32 cellular contexts compared by ENCODE assay signal in the genomic region with DNA sequence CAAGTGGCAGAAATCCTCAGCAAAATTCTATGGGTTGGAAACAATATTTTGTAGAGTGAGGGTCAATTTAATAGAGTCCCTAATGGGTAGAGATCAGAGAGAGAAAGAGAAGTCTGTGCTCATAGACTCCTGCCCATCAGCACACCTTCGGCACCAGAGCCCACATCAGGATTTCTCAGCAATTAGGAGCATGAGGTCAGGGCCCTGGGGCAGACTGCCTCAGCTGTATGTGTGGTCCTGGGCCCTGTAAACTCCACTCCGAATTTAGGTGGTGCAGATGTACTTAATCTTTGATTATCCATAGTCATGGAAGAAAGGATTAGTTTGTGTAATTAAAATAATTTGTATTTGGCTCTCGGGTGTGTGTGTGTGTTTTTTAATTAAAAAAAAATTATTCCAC.
"Had no signal": no experiment of that assay in that cellular context is flagged by ENCODE, and none has a peak within 500 bp of the region (broad histone marks: within the 10 kb centered on the region; RNA-seq: fewer than 3 reads in every experiment).

No MANE protein-coding gene starts in this region.

- H3K4me3 ChIP-seq: adrenal gland, body of pancreas, breast epithelium had no signal

- H3K36me3 ChIP-seq: adrenal gland, brain microvascular endothelial cell, breast epithelium had no signal

- ATAC-seq: activated CD8-positive, alpha-beta T cell treated with anti-CD3 and anti-CD28 coated beads for 36 hours; activated naive CD4-positive, alpha-beta T cell treated with anti-CD3 and anti-CD28 coated beads, Interleukin-2, amount 50 U/mL, for 72 hours; activated T-cell treated with anti-CD3 and anti-CD28 coated beads, Interleukin-2, amount 50 U/mL, for 4 hours; activated T-cell treated with anti-CD3 and anti-CD28 coated beads, Interleukin-2, amount 50 U/mL, for 72 hours; activated T-helper 17 cell treated with anti-CD3 and anti-CD28 coated beads, Interleukin-2, amount 50 U/mL, for 72 hours; body of pancreas had no signal

- H3K9me3 ChIP-seq: adrenal gland, body of pancreas had no signal

- DNase-seq: activated B cell treated with CpG ODN at 0.5 μM for 24 hours; activated CD4-positive, alpha-beta memory T cell treated with anti-CD3 and anti-CD28 coated beads for 36 hours; activated CD4-positive, alpha-beta T cell treated with anti-CD3 and anti-CD28 coated beads for 4 hours; activated CD4-positive, alpha-beta T cell treated with anti-CD3 and anti-CD28 coated beads, Interleukin-2, amount 10 ng/mL, durations not matched to agents 24 days and 14 days; activated CD4-positive, alpha-beta T cell treated with anti-CD3 and anti-CD28 coated beads, Interleukin-2, amount 50 U/mL, for 1 hour; activated CD4-positive, alpha-beta T cell treated with anti-CD3 and anti-CD28 coated beads, Interleukin-2, amount 50 U/mL, for 4 hours; activated CD4-positive, CD25-positive, alpha-beta regulatory T cell treated with anti-CD3 and anti-CD28 coated beads, Interleukin-2, amount 50 U/mL, for 72 hours; activated CD8-positive, alpha-beta memory T cell treated with anti-CD3 and anti-CD28 coated beads, Interleukin-2, amount 50 U/mL, for 4 hours; activated CD8-positive, alpha-beta T cell treated with anti-CD3 and anti-CD28 coated beads for 36 hours; activated effector memory CD4-positive, alpha-beta T cell treated with anti-CD3 and anti-CD28 coated beads, Interleukin-2, amount 50 U/mL, for 16 hours; activated gamma-delta T cell treated with Interleukin-2 at 50 U/mL for 16 hours; activated naive CD4-positive, alpha-beta T cell; activated naive CD4-positive, alpha-beta T cell treated with anti-CD3 and anti-CD28 coated beads for 36 hours; activated naive CD4-positive, alpha-beta T cell treated with anti-CD3 and anti-CD28 coated beads, Interleukin-2, amount 50 U/mL, for 16 hours; activated naive CD8-positive, alpha-beta T cell treated with anti-CD3 and anti-CD28 coated beads for 36 hours; activated T-cell treated with anti-CD3 and anti-CD28 coated beads for 4 hours; activated T-cell treated with anti-CD3 and anti-CD28 coated beads, Interleukin-2, amount 50 U/mL, for 1 hour; activated T-cell treated with anti-CD3 and anti-CD28 coated beads, Interleukin-2, amount 50 U/mL, for 4 hours; activated T-cell treated with anti-CD3 and anti-CD28 coated beads, Interleukin-2, amount 50 U/mL, for 72 hours; adrenal gland; amniotic stem cell; aorta; body of pancreas; brain microvascular endothelial cell; central memory CD4-positive, alpha-beta T cell; T-helper 1 cell; T-helper 2 cell; T-helper 9 cell had no signal

- H3K27me3 ChIP-seq: adrenal gland, body of pancreas, brain microvascular endothelial cell, breast epithelium had no signal

- H3K27ac ChIP-seq: adrenal gland, body of pancreas, brain microvascular endothelial cell, breast epithelium, VCaP had no signal

- H3K4me1 ChIP-seq: adrenal gland, body of pancreas, breast epithelium had no signal
